ENCODE assay signal across 8 cellular contexts in the genomic region with DNA sequence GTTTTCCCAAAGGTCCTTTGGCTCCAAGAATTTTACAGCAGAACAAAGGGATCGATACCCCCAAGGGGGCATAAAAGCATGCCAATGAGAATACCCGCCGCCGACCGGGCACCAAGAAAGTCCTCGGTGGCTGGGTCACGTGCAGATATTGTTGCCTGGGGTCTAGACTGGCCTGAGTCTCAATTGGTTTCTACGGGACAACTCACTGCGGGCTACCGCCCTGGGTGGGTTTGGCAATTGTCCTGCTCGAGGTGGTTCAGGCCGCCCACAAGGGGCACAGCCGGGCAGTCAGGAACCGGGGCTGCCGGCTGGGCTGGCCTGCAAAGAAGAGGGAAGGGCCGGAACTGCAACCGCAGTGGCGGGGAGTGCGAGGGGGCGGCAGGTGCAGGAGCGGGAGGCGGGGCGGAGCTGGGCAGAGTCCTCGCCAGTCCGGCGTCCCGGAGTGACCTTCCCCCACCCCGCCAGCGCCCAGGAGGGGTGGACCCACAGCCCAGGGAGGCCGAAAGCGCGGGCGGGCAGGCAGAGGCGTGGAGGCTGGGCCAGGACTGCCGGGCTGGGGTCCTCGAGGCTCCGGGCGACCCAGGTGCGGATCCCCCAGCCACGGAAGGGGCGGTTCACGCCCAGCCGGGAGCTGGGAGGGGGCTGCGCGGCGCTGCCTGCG. TPM values are rescaled to one million over a fixed set of nuclear protein-coding genes. Genes with fewer than 3 reads are reported as not detected.
DNase-seq lines count a peak whose midpoint lies in the region; ATAC-seq and TF ChIP-seq lines count a peak whose summit lies in the region.

No MANE protein-coding gene starts in this region.

- no peak for DNase-seq in AG09309 (ENCODE audit: low read depth)
- peak; percentile 69 for DNase-seq in GM13976 (ENCODE audit: low spot score)
- peak; percentile 79 for DNase-seq in NCI-H2029 (lab: John Stamatoyannopoulos, UW)
- peak; percentile 15 for DNase-seq in activated CD4-positive, alpha-beta T cell treated with anti-CD3 and anti-CD28 coated beads for 48 hours
- no peak for DNase-seq in epithelial cell of proximal tubule (ENCODE audit: low read depth)
- peak; percentile 97 for DNase-seq in upper lobe of right lung

- peak overlapping the region; percentile 51 for H3K9ac ChIP-seq in mucosa of stomach (ENCODE audit: low read length)

- H3K27ac ChIP-seq in upper lobe of right lung, result peak overlapping the region; percentile 79

- H3K4me1 ChIP-seq in mucosa of stomach (ENCODE audit: control insufficient read depth, insufficient read depth, low read length), result peaks cover 36% of the 10 kb centered on the region
- H3K4me1 ChIP-seq in upper lobe of right lung, result peaks cover 12% of the 10 kb centered on the region

- intact Hi-C loops in upper lobe of right lung (cut with DNase I), result no loop called here

- in situ Hi-C loops in GM13976 (cut with MboI; ENCODE audit: low sequenced_read_pairs, unreplicated experiment), result loop anchor here (25.0 kb wide), 1 partner anchor 493 kb away; no protein-coding TSS in a partner anchor

- H3K4me3 ChIP-seq in AG09309 (ENCODE audit: control insufficient read depth, low read depth, low read length) (peak overlapping the region; percentile 89), epithelial cell of proximal tubule (ENCODE audit: low read depth, low read length) (peak overlapping the region; percentile 77), mucosa of stomach (ENCODE audit: low read length) (peak overlapping the region; percentile 2), upper lobe of right lung (peak overlapping the region; percentile 89)

- TF ChIP-seq CTCF in AG09309 (IDR thresholded peaks at IDR 0.05; ENCODE audit: control insufficient read depth, insufficient read depth, low read depth, low read length, missing control alignments), result no peak
- TF ChIP-seq CTCF in GM13976 (IDR thresholded peaks at IDR 0.05; ENCODE audit: borderline replicate concordance, control extremely low read depth, extremely low read depth, insufficient read depth, missing control alignments), result peak; percentile 12
- TF ChIP-seq CTCF in epithelial cell of proximal tubule (conservative IDR thresholded peaks at IDR 0.05; ENCODE audit: low read depth, low read length), result peak; percentile 26
- TF ChIP-seq CTCF in upper lobe of right lung (IDR thresholded peaks at IDR 0.05), result no peak

- H3K36me3 ChIP-seq in mucosa of stomach (ENCODE audit: control insufficient read depth, insufficient read depth, low read length) (no peaks in the 10 kb centered on the region), upper lobe of right lung (no peaks in the 10 kb centered on the region)

- H3K27me3 ChIP-seq in mucosa of stomach (ENCODE audit: control insufficient read depth, insufficient read depth, low read length), result no peaks in the 10 kb centered on the region
- H3K27me3 ChIP-seq in upper lobe of right lung, result no peaks in the 10 kb centered on the region

- H3K9me3 ChIP-seq in mucosa of stomach (ENCODE audit: control insufficient read depth, low read length) (no peaks in the 10 kb centered on the region), upper lobe of right lung (no peaks in the 10 kb centered on the region)

- ATAC-seq in HG02870 (IDR thresholded peaks at IDR 0.05; ENCODE audit: unreplicated experiment) (peak; percentile 30), upper lobe of right lung (peak; percentile 78)

RNA-seq across cellular contexts. Expression of gene ATP1B1, which starts 0.9 kb away (rescaled TPM):
- 73.0 and 83.3 TPM in 2 replicates for total RNA-seq in epithelial cell of proximal tubule
- total RNA-seq in upper lobe of right lung, result 192 TPM

Comparison
In these comparisons a context has a peak if more than half of its experiments do, and no peak if none do; other contexts are left out.
1. DNase-seq: peak in GM13976 (single experiment), NCI-H2029 (single experiment), activated CD4-positive, alpha-beta T cell treated with anti-CD3 and anti-CD28 coated beads for 48 hours (single experiment) and upper lobe of right lung (single experiment); none in AG09309 (single experiment) and epithelial cell of proximal tubule (single experiment).
2. H3K4me3 ChIP-seq: peak in every context shown above with its lines; median percentile 89 in AG09309; 89 in upper lobe of right lung; 77 in epithelial cell of proximal tubule; 2 in mucosa of stomach.
3. CTCF ChIP-seq: peak in GM13976 (single experiment) and epithelial cell of proximal tubule (single experiment); none in AG09309 (single experiment) and upper lobe of right lung (single experiment).